In the genomic region with DNA sequence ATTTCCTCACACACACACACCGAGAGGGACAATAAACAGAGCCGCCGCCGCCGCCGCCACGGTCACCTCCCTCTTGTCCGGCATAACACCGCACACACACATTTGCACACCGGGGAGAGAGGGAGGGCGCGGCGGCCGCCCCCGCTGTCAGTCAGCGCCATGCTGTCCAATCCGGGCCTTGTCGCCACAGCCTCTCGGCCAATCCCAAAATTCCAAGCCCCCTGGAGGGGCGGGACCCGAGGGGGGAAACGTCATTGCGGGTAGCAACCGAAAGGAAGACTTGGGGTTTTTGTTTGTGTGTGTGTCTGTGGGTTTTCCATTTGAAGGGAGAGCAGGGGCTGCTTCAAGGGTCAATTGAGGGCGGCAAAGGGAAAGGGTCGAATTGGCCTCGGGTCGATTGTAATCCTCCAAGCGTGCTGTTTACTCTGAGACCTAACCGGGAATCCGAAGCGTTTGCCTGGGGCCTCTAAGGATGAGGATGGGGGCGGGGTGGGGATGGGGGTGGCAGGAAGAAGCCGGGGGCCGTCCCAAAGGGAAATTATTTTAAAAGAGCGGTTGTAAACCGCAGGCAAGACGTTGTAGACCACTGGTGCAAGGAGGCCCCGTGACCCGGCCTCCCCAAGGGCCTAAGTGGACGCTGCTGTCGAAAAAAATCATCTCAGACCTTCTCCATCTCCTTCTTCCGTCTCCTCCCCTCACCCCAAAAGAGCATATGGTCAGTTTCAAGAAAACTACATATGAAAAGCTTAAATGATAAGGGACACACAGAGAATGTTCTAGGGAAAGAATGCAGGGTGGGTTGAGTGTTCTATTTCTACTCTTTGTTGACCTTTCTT, we compare ENCODE assay signal across 8 cellular contexts. TPM values are rescaled to one million over a fixed set of nuclear protein-coding genes. Genes with fewer than 3 reads are reported as not detected.
DNase-seq lines count a peak whose midpoint lies in the region; ATAC-seq, FAIRE-seq and TF ChIP-seq lines count a peak whose summit lies in the region.

TOP2B (minus strand) TSS at position 98 of the 836 bp plus-strand sequence. CDS start 610 bp downstream, outside the sequence.

- H3K4me3 Mint-ChIP-seq in activated CD4-positive, alpha-beta T cell treated with anti-CD3 and anti-CD28 coated beads for 36 hours, result peak within 1 kb of the TSS; percentile 83

- FAIRE-seq in kidney (lab: Jason Lieb, UNC), result peak; percentile 93

- TF ChIP-seq CTCF in choroid plexus epithelial cell (conservative IDR thresholded peaks at IDR 0.05; ENCODE audit: low read depth, low read length) (no peak), kidney (IDR thresholded peaks at IDR 0.05; ENCODE audit: borderline replicate concordance, extremely low read depth, insufficient read depth) (no peak)

- intact Hi-C loops in activated CD4-positive, alpha-beta T cell treated with anti-CD3 and anti-CD28 coated beads for 36 hours (cut with DNase I, micrococcal nuclease), result loop anchor here (1.0 to 10.0 kb wide), 6 partner anchors 118 to 1853 kb away; partner anchors contain the start of genes NGLY1 (in 2 of the 2), NKIRAS1 (in 1 of the 2), NR1D2 (in 1 of the 2) and OXSM (in 1 of the 2)
- intact Hi-C loops in kidney (cut with DNase I), result no loop called here

- no peaks in the 10 kb centered on the region for H3K27me3 Mint-ChIP-seq in activated CD4-positive, alpha-beta T cell treated with anti-CD3 and anti-CD28 coated beads for 36 hours

- peak within 1 kb of the TSS; percentile 97 for H3K27ac ChIP-seq in kidney (ENCODE audit: low read depth in 2 of 2, low read length in 2 of 2)

- H3K9me3 Mint-ChIP-seq in activated CD4-positive, alpha-beta T cell treated with anti-CD3 and anti-CD28 coated beads for 36 hours (ENCODE audit: low read depth), result no peaks in the 10 kb centered on the region

- DNase-seq in AML-193 (lab: John Stamatoyannopoulos, UW) (peak; percentile 98 to 99), NCI-H510A treated with DMSO at 0.1 percent for 48 hours (lab: John Stamatoyannopoulos, UW) (peak; percentile 65), choroid plexus epithelial cell (ENCODE audit: low read depth) (peak; percentile 98), kidney (peak; percentile 98)
- DNase-seq in activated CD4-positive, alpha-beta T cell treated with anti-CD3 and anti-CD28 coated beads for 36 hours, result peak; percentile 96
- DNase-seq in stimulated activated CD4-positive, alpha-beta T cell treated with anti-CD3 and anti-CD28 coated beads, Interleukin-15, amount 100 ng/mL, for 24 hours, result peak; percentile 95

- no peaks in the 10 kb centered on the region for H3K36me3 ChIP-seq in kidney (ENCODE audit: control insufficient read depth in 1 of 2, insufficient read depth in 2 of 2, low read length in 2 of 2)

- TF ChIP-seq POLR2A in GM19193 (IDR thresholded peaks at IDR 0.05; ENCODE audit: extremely low read depth, insufficient read depth, insufficient read length), result peak; percentile 72

- peaks cover 5 to 20% of the 10 kb centered on the region in 2 donors for H3K4me1 ChIP-seq in kidney (ENCODE audit: control insufficient read depth in 1 of 2, insufficient read depth in 1 of 2, low read depth in 1 of 2, low read length in 2 of 2)

- POLR2A ChIA-PET in activated CD4-positive, alpha-beta T cell treated with anti-CD3 and anti-CD28 coated beads for 36 hours (lab: Charles Lee), result no interaction called here

- CTCF ChIA-PET in activated CD4-positive, alpha-beta T cell treated with anti-CD3 and anti-CD28 coated beads for 36 hours (lab: Charles Lee), result interaction anchor here (0.6 to 3.9 kb wide), 5 partner anchors 8 to 192 kb away, joined by 3 to 22 read pairs (median 3); no protein-coding TSS in a partner anchor

- H3K4me3 ChIP-seq in choroid plexus epithelial cell (ENCODE audit: low read depth, low read length), result peak within 1 kb of the TSS; percentile 87
- H3K4me3 ChIP-seq in kidney (ENCODE audit: low read length in 2 of 2), result peak within 1 kb of the TSS; percentile 88 to 95

- H3K4me1 Mint-ChIP-seq in activated CD4-positive, alpha-beta T cell treated with anti-CD3 and anti-CD28 coated beads for 36 hours, result peaks cover 42% of the 10 kb centered on the region

- peak; percentile 91 for ATAC-seq in HG03439 (IDR thresholded peaks at IDR 0.05; ENCODE audit: unreplicated experiment)
- peak; percentile 93 for ATAC-seq in activated CD4-positive, alpha-beta T cell treated with anti-CD3 and anti-CD28 coated beads for 36 hours

- H3K36me3 Mint-ChIP-seq in activated CD4-positive, alpha-beta T cell treated with anti-CD3 and anti-CD28 coated beads for 36 hours (ENCODE audit: low read depth), result peaks cover 15% of the 10 kb centered on the region

- H3K9ac ChIP-seq in kidney (ENCODE audit: low read length in 2 of 2), result peak within 1 kb of the TSS; percentile 74 to 80

- H3K9me3 ChIP-seq in kidney (ENCODE audit: control insufficient read depth in 1 of 2, low read length in 2 of 2), result no peaks in the 10 kb centered on the region

- peak within 1 kb of the TSS; percentile 100 for H3K27ac Mint-ChIP-seq in activated CD4-positive, alpha-beta T cell treated with anti-CD3 and anti-CD28 coated beads for 36 hours

RNA-seq across cellular contexts. Expression of gene TOP2B, which starts in this region (rescaled TPM):
- 100 to 1,000 TPM; 132 to 156 TPM for total RNA-seq in activated CD4-positive, alpha-beta T cell treated with anti-CD3 and anti-CD28 coated beads for 36 hours
- 109 TPM for total RNA-seq in kidney
- polyA plus RNA-seq in kidney (ENCODE audit: insufficient read depth, low read depth, low replicate concordance), result 55.0 TPM

Comparison
In these comparisons a context has a peak if more than half of its experiments do, and no peak if none do; other contexts are left out.
1. Peak in every context shown above with its lines: DNase-seq, ATAC-seq, H3K4me3 ChIP-seq and H3K27ac ChIP-seq.